1 cellular context compared by ENCODE assay signal in genomic region chr9:91495450-91495849, GRCh38.
TF ChIP-seq lines count a peak whose summit lies in the region.

No MANE protein-coding gene starts in this region.

TF ChIP-seq in SK-N-SH, 30 proteins besides CTCF, POLR2A, EP300 and RAD21 (continued from another document):
- TF ChIP-seq, protein P1, sequence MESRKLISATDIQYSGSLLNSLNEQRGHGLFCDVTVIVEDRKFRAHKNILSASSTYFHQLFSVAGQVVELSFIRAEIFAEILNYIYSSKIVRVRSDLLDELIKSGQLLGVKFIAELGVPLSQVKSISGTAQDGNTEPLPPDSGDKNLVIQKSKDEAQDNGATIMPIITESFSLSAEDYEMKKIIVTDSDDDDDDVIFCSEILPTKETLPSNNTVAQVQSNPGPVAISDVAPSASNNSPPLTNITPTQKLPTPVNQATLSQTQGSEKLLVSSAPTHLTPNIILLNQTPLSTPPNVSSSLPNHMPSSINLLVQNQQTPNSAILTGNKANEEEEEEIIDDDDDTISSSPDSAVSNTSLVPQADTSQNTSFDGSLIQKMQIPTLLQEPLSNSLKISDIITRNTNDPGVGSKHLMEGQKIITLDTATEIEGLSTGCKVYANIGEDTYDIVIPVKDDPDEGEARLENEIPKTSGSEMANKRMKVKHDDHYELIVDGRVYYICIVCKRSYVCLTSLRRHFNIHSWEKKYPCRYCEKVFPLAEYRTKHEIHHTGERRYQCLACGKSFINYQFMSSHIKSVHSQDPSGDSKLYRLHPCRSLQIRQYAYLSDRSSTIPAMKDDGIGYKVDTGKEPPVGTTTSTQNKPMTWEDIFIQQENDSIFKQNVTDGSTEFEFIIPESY (IDR thresholded peaks at IDR 0.05; ENCODE audit: borderline replicate concordance, low read depth), result no peak
TF ChIP-seq in SK-N-SH: peak in this region for 7.
